Comparison of ENCODE assay signal across 20 cellular contexts in the genomic region with DNA sequence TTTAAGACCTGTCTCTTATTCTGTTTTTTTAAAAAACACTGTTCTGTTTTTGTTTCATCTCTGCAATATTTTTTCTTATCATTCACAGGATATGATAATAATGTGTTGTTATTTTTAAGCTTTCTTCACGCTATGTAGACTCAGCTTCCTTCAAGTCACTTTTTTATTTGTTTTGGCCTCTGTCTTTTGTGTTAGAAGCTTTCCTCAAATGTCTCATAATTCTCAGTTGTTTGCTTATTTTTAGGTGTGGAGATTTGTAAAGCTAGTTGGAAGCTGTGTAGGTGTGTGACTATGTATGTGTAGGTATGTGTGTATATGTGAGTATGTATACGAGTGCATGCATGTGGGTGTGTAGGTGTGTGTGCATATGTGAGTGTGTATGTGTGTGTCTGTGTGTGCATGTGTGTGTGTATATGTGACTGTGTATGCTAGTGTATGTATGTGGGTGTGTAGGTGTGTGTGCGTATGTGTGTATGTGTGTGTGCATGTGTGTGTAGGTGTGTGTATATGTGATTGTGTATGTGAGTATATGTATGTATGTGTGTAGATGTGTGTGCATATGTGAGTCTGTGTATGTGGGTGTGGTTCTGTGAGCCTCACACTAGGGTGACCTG. TPM values are rescaled to one million over a fixed set of nuclear protein-coding genes. Genes with fewer than 3 reads are reported as not detected.
DNase-seq lines count a peak whose midpoint lies in the region; ATAC-seq, FAIRE-seq and TF ChIP-seq lines count a peak whose summit lies in the region.
"Had no signal": no experiment of that assay in that cellular context is flagged by ENCODE, and none has a peak within 500 bp of the region (broad histone marks: within the 10 kb centered on the region; RNA-seq: fewer than 3 reads in every experiment).

No MANE protein-coding gene starts in this region.

- peak; percentile 2 for DNase-seq in activated effector memory CD4-positive, alpha-beta T cell treated with anti-CD3 and anti-CD28 coated beads, Interleukin-2, amount 50 U/mL, for 16 hours
- DNase-seq in activated effector memory CD4-positive, alpha-beta T cell treated with Interleukin-2 at 50 U/mL for 16 hours, result no peak
- DNase-seq in HepG2 (ENCODE audit: low spot score), result no peak
- DNase-seq in DMS114 treated with DMSO at 0.1 percent for 48 hours (lab: John Stamatoyannopoulos, UW; ENCODE audit: unreplicated experiment), result no peak
- DNase-seq in aorta, result no peak
- no peak for DNase-seq in NCI-H446 (lab: John Stamatoyannopoulos, UW)
- DNase-seq: CD8-positive, alpha-beta T cell; DND-41; GF-D8; H7; NCI-H1436; NCI-H2029 treated with DMSO at 0.1 percent for 48 hours; NCI-H2171 treated with DMSO at 0.1 percent for 48 hours; NCI-H748 treated with DMSO at 0.1 percent for 48 hours; PC-3 had no signal

- POLR2A ChIA-PET in HepG2 (lab: Yijun Ruan, JAX), result no interaction called here

- H3K27ac Mint-ChIP-seq in activated T-helper 17 cell treated with anti-CD3 and anti-CD28 coated beads, Interleukin-2, amount 50 U/mL, for 72 hours, result peak overlapping the region; percentile 1
- H3K27ac Mint-ChIP-seq: CD8-positive, alpha-beta T cell had no signal

- no peak overlapping the region for H3K4me2 ChIP-seq in HepG2 (ENCODE audit: low read depth, low read length)
- H3K4me2 ChIP-seq: BLaER1 had no signal

- ATAC-seq in activated T-helper 17 cell treated with anti-CD3 and anti-CD28 coated beads, Interleukin-2, amount 50 U/mL, for 72 hours (replicated peaks), result no peak
- ATAC-seq in HepG2, result no peak
- no peak for ATAC-seq in GM21786 (IDR thresholded peaks at IDR 0.05; ENCODE audit: unreplicated experiment)
- no peak for ATAC-seq in aorta (ENCODE audit: low FRiP score)
- ATAC-seq: CD8-positive, alpha-beta T cell; PC-3 had no signal

- WGBS in HepG2 (ENCODE audit: low lambda C conversion rate), result 60% methylated on average over 3 of the region's 3 CpGs
- 70 to 72% methylated on average over 3 of the region's 3 CpGs for WGBS in aorta, 2 donors

- FAIRE-seq in HepG2 (lab: Jason Lieb, UNC), result peak; percentile 50
- FAIRE-seq: D721Med had no signal

- TF ChIP-seq EP300 in HepG2 (IDR thresholded peaks at IDR 0.05; ENCODE audit: low read depth in 2 of 2, low read length in 2 of 2) (no peak), HepG2 (CRISPR knock-in tag; IDR thresholded peaks at IDR 0.05; ENCODE audit: borderline replicate concordance) (no peak)

- no peaks in the 10 kb centered on the region for H3K27me3 Mint-ChIP-seq in activated T-helper 17 cell treated with anti-CD3 and anti-CD28 coated beads, Interleukin-2, amount 50 U/mL, for 72 hours

- no peak overlapping the region for H3K9ac ChIP-seq in HepG2 (ENCODE audit: insufficient read depth, low read depth, low read length)
- H3K9ac ChIP-seq: BLaER1 had no signal

- no peaks in the 10 kb centered on the region for H3K4me1 Mint-ChIP-seq in activated T-helper 17 cell treated with anti-CD3 and anti-CD28 coated beads, Interleukin-2, amount 50 U/mL, for 72 hours

- H3K79me2 ChIP-seq in HepG2 (ENCODE audit: insufficient read depth, low read length), result no peaks in the 10 kb centered on the region

- H3K27ac ChIP-seq in HepG2 (ENCODE audit: extremely low read length, insufficient read depth, low read length) (no peak overlapping the region), aorta (ENCODE audit: low read depth in 1 of 2, low read length in 2 of 2) (no peak overlapping the region)
- H3K27ac ChIP-seq: BLaER1, RWPE1 had no signal

- TF ChIP-seq CTCF in HepG2 (CRISPR knock-in tag; IDR thresholded peaks at IDR 0.05), result no peak

- no TSS peak for BruUV-seq in HepG2 (replicated peaks; lab: Mats Ljungman, UMichigan)

- H3K4me1 ChIP-seq in HepG2 (ENCODE audit: insufficient read depth, low read length) (peaks cover 14% of the 10 kb centered on the region), aorta (ENCODE audit: control insufficient read depth in 1 of 2, insufficient read depth in 2 of 2, low read length in 2 of 2) (no peaks in the 10 kb centered on the region)

- no peaks in the 10 kb centered on the region for H3K36me3 Mint-ChIP-seq in activated T-helper 17 cell treated with anti-CD3 and anti-CD28 coated beads, Interleukin-2, amount 50 U/mL, for 72 hours (ENCODE audit: low read depth)
- H3K36me3 Mint-ChIP-seq: CD8-positive, alpha-beta T cell had no signal

- H3K36me3 ChIP-seq in HepG2 (replicated peaks in 1 of 2; ENCODE audit: control insufficient read depth in 1 of 2, insufficient read depth in 2 of 2, low read length in 2 of 2) (no peaks in the 10 kb centered on the region), aorta (ENCODE audit: control insufficient read depth in 1 of 2, insufficient read depth in 2 of 2, low read length in 1 of 2) (no peaks in the 10 kb centered on the region)
- H3K36me3 ChIP-seq: BLaER1 had no signal

- H3K4me3 ChIP-seq in HepG2 (replicated peaks in 1 of 3; ENCODE audit: insufficient read depth in 1 of 3, low read depth in 2 of 3, low read length in 3 of 3) (no peak overlapping the region), aorta (ENCODE audit: low read length in 2 of 2) (no peak overlapping the region)
- H3K4me3 ChIP-seq: BLaER1 had no signal

- intact Hi-C loops in HepG2 (cut with micrococcal nuclease; ENCODE audit: unreplicated experiment) (no loop called here), aorta (cut with DNase I) (no loop called here)

- TF ChIP-seq POLR2A in HepG2 (IDR thresholded peaks at IDR 0.05; ENCODE audit: insufficient read depth in 1 of 2, low read depth in 2 of 2, low read length in 2 of 2), result no peak

- H3K9me3 Mint-ChIP-seq in activated T-helper 17 cell treated with anti-CD3 and anti-CD28 coated beads, Interleukin-2, amount 50 U/mL, for 72 hours, result no peaks in the 10 kb centered on the region
- H3K9me3 Mint-ChIP-seq: CD8-positive, alpha-beta T cell had no signal

- in situ Hi-C loops in HepG2 (cut with HindIII; ENCODE audit: extremely low pct_ligation_motif_present, low pct_unique_long_range_greater_than_20kb), result no loop called here

- no peaks in the 10 kb centered on the region for H4K20me1 ChIP-seq in HepG2 (ENCODE audit: insufficient read depth, low read length)
- H4K20me1 ChIP-seq: BLaER1 had no signal

- H3K27me3 ChIP-seq in HepG2 (ENCODE audit: control insufficient read depth in 1 of 2, insufficient read depth in 2 of 2, low read length in 2 of 2) (peaks cover 2 to 10% of the 10 kb centered on the region in 2 experiments; a peak in 3 of 5 replicates), aorta (ENCODE audit: control insufficient read depth in 1 of 2, insufficient read depth in 2 of 2, low read length in 1 of 2) (no peaks in the 10 kb centered on the region)
- H3K27me3 ChIP-seq: BLaER1 had no signal

- H3K9me3 ChIP-seq in HepG2 (ENCODE audit: low read length) (no peaks in the 10 kb centered on the region), aorta (ENCODE audit: control insufficient read depth, low read length) (no peaks in the 10 kb centered on the region)
- H3K9me3 ChIP-seq: BLaER1 had no signal

- no peak for TF ChIP-seq RAD21 in HepG2 (CRISPR knock-in tag; IDR thresholded peaks at IDR 0.05)

- H2AFZ ChIP-seq in HepG2 (ENCODE audit: low read length), result no peak overlapping the region

- CTCF ChIA-PET in HepG2 (lab: Yijun Ruan, JAX; ENCODE audit: low intra/inter-chr PET ratio, low total read pairs), result no interaction called here

- no peak overlapping the region for H3K4me3 Mint-ChIP-seq in activated T-helper 17 cell treated with anti-CD3 and anti-CD28 coated beads, Interleukin-2, amount 50 U/mL, for 72 hours
- H3K4me3 Mint-ChIP-seq: CD8-positive, alpha-beta T cell had no signal

TF ChIP-seq in HepG2, 621 proteins besides CTCF, POLR2A, EP300 and RAD21 (continues in another document):
- TF ChIP-seq ZSCAN29 (CRISPR knock-in tag; conservative IDR thresholded peaks at IDR 0.05) (no peak), FOXP1 (IDR thresholded peaks at IDR 0.05) (0 out of 2 replicates have a peak, but pooled peaks have one; percentile 52), FOXP1 (CRISPR knock-in tag; IDR thresholded peaks at IDR 0.05) (no peak)

RNA-seq across cellular contexts. Expression of gene VEGFA, which starts 16.3 kb away (rescaled TPM):
- total RNA-seq in activated T-helper 17 cell treated with anti-CD3 and anti-CD28 coated beads, Interleukin-2, amount 50 U/mL, for 72 hours, result 100 to 1,000 TPM in 1 of 2 donors, 10 to 100 TPM in 1; 48.7 to 142 TPM
- total RNA-seq in HepG2 (2016; rRNA removed; fragmentation: Illumina TruSeq; extraction: Trizol), result 34.1 and 68.1 TPM in 2 replicates
- 13.4 and 14.2 TPM in 2 replicates for total RNA-seq in HepG2 (2016; cell fraction: cytosol; rRNA removed; fragmentation: Illumina TruSeq; extraction: Trizol; ENCODE audit: low read depth)
- total RNA-seq in HepG2 (2016; cell fraction: insoluble cytoplasmic fraction; rRNA removed; fragmentation: Illumina TruSeq; extraction: Trizol), result 26.8 and 72.7 TPM in 2 replicates
- 33.1 and 34.4 TPM in 2 replicates for total RNA-seq in HepG2 (2016; cell fraction: membrane; rRNA removed; fragmentation: Illumina TruSeq; extraction: Trizol)
- 81.5 and 95.8 TPM in 2 replicates for total RNA-seq in HepG2 (2016; cell fraction: nucleus; rRNA removed; fragmentation: Illumina TruSeq; extraction: Trizol)
- polyA plus RNA-seq in HepG2 (2011; rRNA removed), result 629 and 1,104 TPM in 2 replicates
- 292 and 298 TPM in 2 replicates for polyA plus RNA-seq in HepG2 (2011; cell fraction: cytosol; rRNA removed)
- polyA plus RNA-seq in HepG2 (2011; cell fraction: nucleus; rRNA removed), result 3,652 and 4,474 TPM in 2 replicates
- 463 and 546 TPM in 2 replicates for polyA plus RNA-seq in HepG2 (2012)
- polyA plus RNA-seq in HepG2 (2016; cell fraction: cytosol; fragmentation: Illumina TruSeq; extraction: Trizol; ENCODE audit: low read depth), result 9.2 and 10.7 TPM in 2 replicates
- 34.1 and 41.6 TPM in 2 replicates for polyA plus RNA-seq in HepG2 (2016; cell fraction: insoluble cytoplasmic fraction; fragmentation: Illumina TruSeq; extraction: Trizol; ENCODE audit: low read depth)
- 24.8 and 25.3 TPM in 2 replicates for polyA plus RNA-seq in HepG2 (2016; cell fraction: membrane; fragmentation: Illumina TruSeq; extraction: Trizol; ENCODE audit: low read depth)
- 253 and 267 TPM in 2 replicates for polyA plus RNA-seq in HepG2 (2016; cell fraction: nucleus; fragmentation: Illumina TruSeq; extraction: Trizol; ENCODE audit: insufficient read depth, low read depth)
- 238 and 645 TPM in 2 replicates for polyA minus RNA-seq in HepG2 (2011; rRNA and poly(A)+ RNA removed; ENCODE audit: low replicate concordance)
- polyA minus RNA-seq in HepG2 (2011; cell fraction: cytosol; rRNA and poly(A)+ RNA removed), result 122 and 136 TPM in 2 replicates
- polyA minus RNA-seq in HepG2 (2011; cell fraction: nucleus; rRNA and poly(A)+ RNA removed), result 312 and 405 TPM in 2 replicates
- total RNA-seq in aorta, result 100 to 1,000 TPM; 107 to 247 TPM
- polyA plus RNA-seq in aorta, result 1 to 10 TPM; 7.6 to 8.0 TPM
